In genomic region chr4:151322161-151322560, GRCh38 we compare ENCODE assay signal across 1 cellular context.
TF ChIP-seq lines count a peak whose summit lies in the region.

No MANE protein-coding gene starts in this region.

TF ChIP-seq in HEK293, 187 proteins besides CTCF, POLR2A, EP300 and RAD21:
- TF ChIP-seq ZNF362 (tag by site-specific recombination; IDR thresholded peaks at IDR 0.05) = 0 out of 2 replicates have a peak, but pooled peaks have one; percentile 38
TF ChIP-seq in HEK293: peak in this region for 1; not testable (repeated sequence) for 186.
